Comparison of ENCODE assay signal across 1 cellular context in genomic region chr7:118026791-118027190, GRCh38.
TF ChIP-seq lines count a peak whose summit lies in the region.

No MANE protein-coding gene starts in this region.

TF ChIP-seq in HepG2, 621 proteins besides CTCF, POLR2A, EP300 and RAD21 (continued from another document):
- TF ChIP-seq HIC2 (CRISPR knock-in tag; IDR thresholded peaks at IDR 0.05; ENCODE audit: low read depth) (no peak), CAMTA2 (CRISPR knock-in tag; IDR thresholded peaks at IDR 0.05; ENCODE audit: borderline replicate concordance) (no peak), THAP9 (CRISPR knock-in tag; IDR thresholded peaks at IDR 0.05; ENCODE audit: borderline replicate concordance) (no peak), TOE1 (CRISPR knock-in tag; IDR thresholded peaks at IDR 0.05) (no peak), DNMT1 (CRISPR knock-in tag; IDR thresholded peaks at IDR 0.05) (no peak), SP2 (CRISPR knock-in tag; IDR thresholded peaks at IDR 0.05) (no peak), ZNF574 (CRISPR knock-in tag; IDR thresholded peaks at IDR 0.05) (no peak), ZNF333 (CRISPR knock-in tag; IDR thresholded peaks at IDR 0.05; ENCODE audit: borderline replicate concordance) (no peak), TOPORS (CRISPR knock-in tag; IDR thresholded peaks at IDR 0.05) (no peak)
TF ChIP-seq in HepG2: peak in this region for 0.
